ENCODE assay signal across 1 cellular context in genomic region chr20:31605902-31606677, GRCh38.
TF ChIP-seq lines count a peak whose summit lies in the region.

No MANE protein-coding gene starts in this region.

TF ChIP-seq in H1, 55 proteins besides CTCF, POLR2A, EP300 and RAD21:
- TF ChIP-seq NRF1 (IDR thresholded peaks at IDR 0.05; ENCODE audit: low read depth, low read length), result no peak
- TF ChIP-seq CHD7 (IDR thresholded peaks at IDR 0.05; ENCODE audit: insufficient replicate concordance, low read length), result no peak
- peak; percentile 62 for TF ChIP-seq SAP30 (IDR thresholded peaks at IDR 0.05; ENCODE audit: insufficient read depth, insufficient replicate concordance, low read length)
- TF ChIP-seq SP1 (IDR thresholded peaks at IDR 0.05; ENCODE audit: low read depth, low read length), result peak; percentile 2; the same call in 1 of the 2 replicates
- peak; percentile 8 for TF ChIP-seq TAF7 (optimal IDR thresholded peaks at IDR 0.05; ENCODE audit: borderline replicate concordance, low read depth, low read length)
- TF ChIP-seq SIX5 (IDR thresholded peaks at IDR 0.05; ENCODE audit: low read depth, low read length), result no peak
- TF ChIP-seq HDAC2 (IDR thresholded peaks at IDR 0.05; ENCODE audit: borderline replicate concordance in 1 of 2, low read depth in 2 of 2, low read length in 2 of 2), result no peak
- no peak for TF ChIP-seq SP2 (IDR thresholded peaks at IDR 0.05; ENCODE audit: low read length)
- no peak for TF ChIP-seq YY1 (IDR thresholded peaks at IDR 0.05; ENCODE audit: low read depth, low read length)
- TF ChIP-seq POLR2AphosphoS5 (IDR thresholded peaks at IDR 0.05; ENCODE audit: low read depth, low read length), result no peak; the same call in none of the 2 replicates
- TF ChIP-seq TCF12 (IDR thresholded peaks at IDR 0.05; ENCODE audit: low read depth, low read length), result peak; percentile 74; the same call in 1 of the 2 replicates
- no peak for TF ChIP-seq RXRA (IDR thresholded peaks at IDR 0.05; ENCODE audit: insufficient read depth, low read depth, low read length)
- TF ChIP-seq GTF2F1 (IDR thresholded peaks at IDR 0.05; ENCODE audit: borderline replicate concordance, low read depth, low read length), result no peak
- no peak for TF ChIP-seq RFX5 (IDR thresholded peaks at IDR 0.05; ENCODE audit: borderline replicate concordance, low read depth, low read length)
- TF ChIP-seq ATF2 (IDR thresholded peaks at IDR 0.05; ENCODE audit: low read length), result no peak
- no peak for TF ChIP-seq CEBPB (IDR thresholded peaks at IDR 0.05; ENCODE audit: low read depth, low read length)
- TF ChIP-seq KDM4A (IDR thresholded peaks at IDR 0.05; ENCODE audit: low read depth, low read length, severe bottlenecking), result peak; percentile 29
- TF ChIP-seq PHF8 (conservative IDR thresholded peaks at IDR 0.05; ENCODE audit: low read depth, low read length), result no peak
- no peak for TF ChIP-seq SUZ12 (IDR thresholded peaks at IDR 0.05; ENCODE audit: low read length)
- TF ChIP-seq TAF1 (IDR thresholded peaks at IDR 0.05; ENCODE audit: low read depth, low read length), result peak; percentile 43; the same call in 1 of the 2 replicates
- TF ChIP-seq ZNF274 (IDR thresholded peaks at IDR 0.05; ENCODE audit: borderline replicate concordance, extremely low read depth, low read length), result no peak
- TF ChIP-seq EZH2 (IDR thresholded peaks at IDR 0.05; ENCODE audit: low read depth, low read length, severe bottlenecking), result no peak
- no peak for TF ChIP-seq CTBP2 (IDR thresholded peaks at IDR 0.05; ENCODE audit: borderline replicate concordance, insufficient read depth, insufficient read length, low read length)
- TF ChIP-seq CBX5 (IDR thresholded peaks at IDR 0.05; ENCODE audit: low read depth, low read length), result no peak
- peak; percentile 47 for TF ChIP-seq RNF2 (IDR thresholded peaks at IDR 0.05; ENCODE audit: borderline replicate concordance, low read depth, low read length, missing control alignments, poor library complexity, severe bottlenecking)
- TF ChIP-seq EGR1 (IDR thresholded peaks at IDR 0.05; ENCODE audit: borderline replicate concordance, low read depth, low read length), result no peak
- TF ChIP-seq GABPA (IDR thresholded peaks at IDR 0.05; ENCODE audit: borderline replicate concordance, insufficient read depth, low read length), result no peak
- TF ChIP-seq SRF (IDR thresholded peaks at IDR 0.05; ENCODE audit: low read depth, low read length), result no peak
- TF ChIP-seq TEAD4 (IDR thresholded peaks at IDR 0.05; ENCODE audit: low read depth, low read length), result no peak
- no peak for TF ChIP-seq KDM5A (IDR thresholded peaks at IDR 0.05; ENCODE audit: low read length)
- no peak for TF ChIP-seq JUND (IDR thresholded peaks at IDR 0.05; ENCODE audit: low read length)
- no peak for TF ChIP-seq RBBP5 (IDR thresholded peaks at IDR 0.05; ENCODE audit: borderline replicate concordance, low read depth, low read length)
- TF ChIP-seq CHD2 (IDR thresholded peaks at IDR 0.05; ENCODE audit: low read length), result no peak
- TF ChIP-seq CBX8 (IDR thresholded peaks at IDR 0.05; ENCODE audit: borderline replicate concordance, low read depth, low read length), result no peak
- no peak for TF ChIP-seq POU5F1 (IDR thresholded peaks at IDR 0.05; ENCODE audit: low read depth, low read length)
- TF ChIP-seq BRCA1 (IDR thresholded peaks at IDR 0.05; ENCODE audit: low read depth, low read length), result no peak
- TF ChIP-seq NANOG (IDR thresholded peaks at IDR 0.05; ENCODE audit: insufficient read depth, low read depth, low read length, poor library complexity, severe bottlenecking), result no peak
- TF ChIP-seq SIRT6 (IDR thresholded peaks at IDR 0.05; ENCODE audit: low read length), result no peak
- TF ChIP-seq SIN3A (conservative IDR thresholded peaks at IDR 0.05 in 1 of 2, IDR thresholded peaks at IDR 0.05 in 1 of 2; ENCODE audit: low read depth in 1 of 2, low read length in 2 of 2), result no peak
- no peak for TF ChIP-seq USF2 (IDR thresholded peaks at IDR 0.05; ENCODE audit: low read length)
- TF ChIP-seq ASH2L (IDR thresholded peaks at IDR 0.05; ENCODE audit: low read length), result peak; percentile 13
- no peak for TF ChIP-seq E2F6 (IDR thresholded peaks at IDR 0.05)
- no peak for TF ChIP-seq KDM1A (IDR thresholded peaks at IDR 0.05; ENCODE audit: borderline replicate concordance, low read length)
- TF ChIP-seq TBP (IDR thresholded peaks at IDR 0.05; ENCODE audit: low read depth, low read length), result peak; percentile 49; the same call in 1 of the 2 replicates
- TF ChIP-seq ATF3 (IDR thresholded peaks at IDR 0.05; ENCODE audit: insufficient read depth, low read depth, low read length), result no peak
- TF ChIP-seq FOSL1 (IDR thresholded peaks at IDR 0.05; ENCODE audit: insufficient read depth, low read depth, low read length), result no peak
- TF ChIP-seq CHD1 (IDR thresholded peaks at IDR 0.05; ENCODE audit: low read depth, low read length), result peak; percentile 63; the same call in 1 of the 2 replicates
- TF ChIP-seq CREB1 (IDR thresholded peaks at IDR 0.05), result no peak
- TF ChIP-seq BACH1 (IDR thresholded peaks at IDR 0.05; ENCODE audit: low read length), result no peak
- TF ChIP-seq JUN (IDR thresholded peaks at IDR 0.05; ENCODE audit: low read depth, low read length), result no peak
TF ChIP-seq in H1: peak in this region for 10.
